Comparison of ENCODE assay signal across 15 cellular contexts in the genomic region with DNA sequence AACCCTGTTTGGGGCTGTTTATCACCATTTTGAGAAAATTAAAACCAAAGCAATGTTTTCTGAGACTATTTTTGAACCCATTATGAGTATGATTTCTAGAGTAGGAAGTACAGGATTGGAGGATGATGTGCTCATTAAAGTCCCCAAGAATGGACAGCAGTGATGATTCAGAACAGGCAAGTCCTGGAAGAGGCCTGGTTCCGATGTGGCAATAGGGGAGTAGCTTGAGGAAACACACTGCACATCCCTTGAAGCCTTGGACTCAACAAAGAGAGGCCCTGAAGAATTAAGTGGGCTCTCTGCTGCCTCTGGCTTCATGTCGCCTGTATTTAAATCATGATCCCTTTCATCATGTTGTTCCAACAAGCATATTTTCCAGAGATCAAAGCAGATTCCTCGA.
"Had no signal": no experiment of that assay in that cellular context is flagged by ENCODE, and none has a peak within 500 bp of the region (broad histone marks: within the 10 kb centered on the region; RNA-seq: fewer than 3 reads in every experiment).

No MANE protein-coding gene starts in this region.

- ATAC-seq: activated naive CD8-positive, alpha-beta T cell treated with anti-CD3 and anti-CD28 coated beads, Interleukin-2, amount 50 U/mL, for 24 hours; right cardiac atrium; WTC11 had no signal

- H3K36me3 Mint-ChIP-seq: naive B cell, WTC11 had no signal

- H3K4me3 Mint-ChIP-seq: activated naive CD8-positive, alpha-beta T cell treated with anti-CD3 and anti-CD28 coated beads, Interleukin-2, amount 50 U/mL, for 24 hours; central memory CD8-positive, alpha-beta T cell; naive B cell; WTC11 had no signal

- DNase-seq: activated CD4-positive, alpha-beta T cell treated with anti-CD3 and anti-CD28 coated beads for 48 hours; activated naive CD4-positive, alpha-beta T cell treated with Interleukin-2 at 50 U/mL for 16 hours; activated naive CD8-positive, alpha-beta T cell treated with anti-CD3 and anti-CD28 coated beads, Interleukin-2, amount 50 U/mL, for 24 hours; esophagus squamous epithelium; hippocampal formation; naive B cell; posterior cingulate gyrus; right cardiac atrium; stimulated activated CD4-positive, alpha-beta T cell treated with anti-CD3 and anti-CD28 coated beads, Interleukin-2, amount 100 ng/mL, for 48 hours; stimulated activated naive CD4-positive, alpha-beta T cell treated with Interleukin-2 at 50 U/mL for 16 hours; trophoblast cell had no signal

- H3K4me1 Mint-ChIP-seq: activated naive CD8-positive, alpha-beta T cell treated with anti-CD3 and anti-CD28 coated beads, Interleukin-2, amount 50 U/mL, for 24 hours; central memory CD8-positive, alpha-beta T cell; naive B cell had no signal

- H3K9me3 ChIP-seq: esophagus squamous epithelium, neutrophil had no signal

- H3K9me3 Mint-ChIP-seq: activated naive CD8-positive, alpha-beta T cell treated with anti-CD3 and anti-CD28 coated beads, Interleukin-2, amount 50 U/mL, for 24 hours; central memory CD8-positive, alpha-beta T cell; WTC11 had no signal

- H3K27ac ChIP-seq: esophagus squamous epithelium, neutrophil had no signal

- H3K27me3 ChIP-seq: esophagus squamous epithelium, neutrophil had no signal

- H3K36me3 ChIP-seq: esophagus squamous epithelium, neutrophil had no signal

- H3K4me3 ChIP-seq: esophagus squamous epithelium, lung had no signal

- H3K27ac Mint-ChIP-seq: activated naive CD8-positive, alpha-beta T cell treated with anti-CD3 and anti-CD28 coated beads, Interleukin-2, amount 50 U/mL, for 24 hours; naive B cell; WTC11 had no signal

- H3K27me3 Mint-ChIP-seq: central memory CD8-positive, alpha-beta T cell had no signal
